18 cellular contexts compared by ENCODE assay signal in genomic region chr15:25596644-25597562, GRCh38.
DNase-seq lines count a peak whose midpoint lies in the region; ATAC-seq and TF ChIP-seq lines count a peak whose summit lies in the region.
"Had no signal": no experiment of that assay in that cellular context is flagged by ENCODE, and none has a peak within 500 bp of the region (broad histone marks: within the 10 kb centered on the region; RNA-seq: fewer than 3 reads in every experiment).

No MANE protein-coding gene starts in this region.

- no peaks in the 10 kb centered on the region for H3K36me3 Mint-ChIP-seq in MCF 10A (ENCODE audit: insufficient read depth, unreplicated experiment)
- H3K36me3 Mint-ChIP-seq: natural killer cell had no signal

- H3K36me3 ChIP-seq in breast epithelium (no peaks in the 10 kb centered on the region), thoracic aorta (no peaks in the 10 kb centered on the region)
- H3K36me3 ChIP-seq: lower lobe of right lung, SJSA1 had no signal

- TF ChIP-seq CTCF in breast epithelium (IDR thresholded peaks at IDR 0.05): no peak
- TF ChIP-seq CTCF in MCF 10A (IDR thresholded peaks at IDR 0.05; ENCODE audit: unreplicated experiment): no peak
- TF ChIP-seq CTCF in thoracic aorta (IDR thresholded peaks at IDR 0.05): no peak

- no peaks in the 10 kb centered on the region for H3K27me3 Mint-ChIP-seq in MCF 10A (ENCODE audit: insufficient read depth, unreplicated experiment)
- H3K27me3 Mint-ChIP-seq: progenitor cell of endocrine pancreas had no signal

- CTCF ChIA-PET in MCF 10A (lab: Yijun Ruan, JAX): no interaction called here

- H3K27ac ChIP-seq in breast epithelium (no peak overlapping the region), thoracic aorta (peak overlapping the region; percentile 46 to 53)
- H3K27ac ChIP-seq: foreskin keratinocyte, lower lobe of right lung, SJSA1 had no signal

- TF ChIP-seq POLR2A in breast epithelium (IDR thresholded peaks at IDR 0.05): no peak

- H3K4me3 ChIP-seq in breast epithelium (peak overlapping the region in 2 of 3 donors; percentile 10 to 41), thoracic aorta (peak overlapping the region; percentile 47)
- H3K4me3 ChIP-seq: lower lobe of right lung, SJSA1 had no signal

- H3K27me3 ChIP-seq in breast epithelium (no peaks in the 10 kb centered on the region), thoracic aorta (replicated peaks; ENCODE audit: insufficient read depth) (no peaks in the 10 kb centered on the region)
- H3K27me3 ChIP-seq: foreskin keratinocyte, SJSA1 had no signal

- intact Hi-C loops in breast epithelium (cut with DNase I; ENCODE audit: low total_unique reads) (loop anchor here (5.0 kb wide), 1 partner anchor 1105 kb away; no protein-coding TSS in a partner anchor), MCF 10A (cut with micrococcal nuclease) (no loop called here)

- H3K9me3 Mint-ChIP-seq in MCF 10A (ENCODE audit: unreplicated experiment): peaks cover 51% of the 10 kb centered on the region

- POLR2A ChIA-PET in MCF 10A (lab: Yijun Ruan, JAX): no interaction called here

- H3K4me1 ChIP-seq in breast epithelium (no peaks in the 10 kb centered on the region), thoracic aorta (ENCODE audit: control insufficient read depth in 1 of 2, low read depth in 2 of 2) (peaks cover 0 to 18% of the 10 kb centered on the region in 2 donors)
- H3K4me1 ChIP-seq: foreskin keratinocyte, lower lobe of right lung, SJSA1 had no signal

- H3K4me3 Mint-ChIP-seq in MCF 10A (ENCODE audit: unreplicated experiment): no peak overlapping the region
- H3K4me3 Mint-ChIP-seq: natural killer cell; stimulated activated naive CD8-positive, alpha-beta T cell treated with anti-CD3 and anti-CD28 coated beads, Interleukin-15, Interleukin-2, amounts not matched to agents 100 ng/mL and 50 ng/mL, for 24 hours had no signal

- H3K9me3 ChIP-seq in breast epithelium (peaks cover 0 to 21% of the 10 kb centered on the region in 2 donors), thoracic aorta (no peaks in the 10 kb centered on the region)
- H3K9me3 ChIP-seq: SJSA1 had no signal

- no TSS peak for BruUV-seq in MCF 10A (replicated peaks; lab: Mats Ljungman, UMichigan)

- no peak for DNase-seq in breast epithelium (ENCODE audit: low spot score in 2 of 2)
- DNase-seq in MCF 10A (ENCODE audit: unreplicated experiment): no peak
- DNase-seq in cerebellum (ENCODE audit: low spot score): peak; percentile 6
- no peak for DNase-seq in left lobe of liver (ENCODE audit: low spot score)
- DNase-seq in thoracic aorta (ENCODE audit: low spot score): no peak
- DNase-seq in NCI-H2196 (lab: John Stamatoyannopoulos, UW; ENCODE audit: unreplicated experiment): no peak
- DNase-seq in mucosa of gallbladder (ENCODE audit: low spot score): no peak
- DNase-seq: ACHN; activated effector memory CD4-positive, alpha-beta T cell treated with Interleukin-2 at 50 U/mL for 16 hours; foreskin keratinocyte; lower lobe of right lung; natural killer cell; NCI-H146; NCI-H446 treated with DMSO at 0.1 percent for 48 hours had no signal

- no peaks in the 10 kb centered on the region for H3K4me1 Mint-ChIP-seq in MCF 10A (ENCODE audit: insufficient read depth, unreplicated experiment)
- H3K4me1 Mint-ChIP-seq: natural killer cell had no signal

- H3K27ac Mint-ChIP-seq in MCF 10A (ENCODE audit: low read depth, unreplicated experiment): no peak overlapping the region
- H3K27ac Mint-ChIP-seq: natural killer cell; progenitor cell of endocrine pancreas; stimulated activated naive CD8-positive, alpha-beta T cell treated with anti-CD3 and anti-CD28 coated beads, Interleukin-15, Interleukin-2, amounts not matched to agents 100 ng/mL and 50 ng/mL, for 24 hours had no signal

- ATAC-seq in left lobe of liver (peak; percentile 19), thoracic aorta (ENCODE audit: insufficient number of reproducible peaks, low FRiP score, low read depth) (no peak), GM19397 (IDR thresholded peaks at IDR 0.05; ENCODE audit: unreplicated experiment) (no peak)
- ATAC-seq: foreskin keratinocyte, lower lobe of right lung, natural killer cell had no signal

Comparison
In these comparisons a context has a peak if more than half of its experiments do, and no peak if none do; other contexts are left out.
1. H3K27ac ChIP-seq: peak in thoracic aorta (2 of 2); none in breast epithelium (0 of 2).